In genomic region chr1:224276768-224277487, GRCh38 we compare ENCODE assay signal across 18 cellular contexts.
"Had no signal": no experiment of that assay in that cellular context is flagged by ENCODE, and none has a peak within 500 bp of the region (broad histone marks: within the 10 kb centered on the region; RNA-seq: fewer than 3 reads in every experiment).

No MANE protein-coding gene starts in this region.

- H3K4me3 ChIP-seq: dorsolateral prefrontal cortex, lung, prostate gland, testis, uterus had no signal

- H3K27me3 ChIP-seq: dorsolateral prefrontal cortex, testis, uterus had no signal

- H3K9me3 Mint-ChIP-seq: activated CD4-positive, alpha-beta T cell treated with anti-CD3 and anti-CD28 coated beads, Interleukin-2, amount 10 ng/mL, durations not matched to agents 7 days and 5 days; activated naive CD8-positive, alpha-beta T cell treated with anti-CD3 and anti-CD28 coated beads, Interleukin-2, amount 10 ng/mL, durations not matched to agents 7 days and 5 days; immature natural killer cell; natural killer cell treated with Interleukin-12 subunit alpha and Interleukin-12 subunit beta and Interleukin-15 and Interleukin-18, amount 100 ng/mL, for 72 hours had no signal

- H3K27me3 Mint-ChIP-seq: activated CD4-positive, alpha-beta T cell treated with anti-CD3 and anti-CD28 coated beads, Interleukin-2, amount 10 ng/mL, durations not matched to agents 7 days and 5 days; activated naive CD8-positive, alpha-beta T cell treated with anti-CD3 and anti-CD28 coated beads, Interleukin-2, amount 10 ng/mL, durations not matched to agents 7 days and 5 days; natural killer cell treated with Interleukin-12 subunit alpha and Interleukin-12 subunit beta and Interleukin-15 and Interleukin-18, amount 100 ng/mL, for 72 hours had no signal

- H3K4me3 Mint-ChIP-seq: activated CD4-positive, alpha-beta T cell treated with anti-CD3 and anti-CD28 coated beads, Interleukin-2, amount 10 ng/mL, durations not matched to agents 7 days and 5 days; activated naive CD8-positive, alpha-beta T cell treated with anti-CD3 and anti-CD28 coated beads, Interleukin-2, amount 10 ng/mL, durations not matched to agents 7 days and 5 days; immature natural killer cell; natural killer cell treated with Interleukin-12 subunit alpha and Interleukin-12 subunit beta and Interleukin-15 and Interleukin-18, amount 100 ng/mL, for 72 hours had no signal

- H3K4me1 ChIP-seq: prostate gland, testis, uterus had no signal

- DNase-seq: activated CD4-positive, alpha-beta T cell treated with anti-CD3 and anti-CD28 coated beads, Interleukin-2, amount 10 ng/mL, durations not matched to agents 7 days and 5 days; activated CD8-positive, alpha-beta memory T cell treated with anti-CD3 and anti-CD28 coated beads for 24 hours; activated effector memory CD4-positive, alpha-beta T cell treated with Interleukin-2 at 50 U/mL for 16 hours; activated naive CD8-positive, alpha-beta T cell treated with anti-CD3 and anti-CD28 coated beads, Interleukin-2, amount 10 ng/mL, durations not matched to agents 7 days and 5 days; anterior cingulate cortex; dorsolateral prefrontal cortex; immature natural killer cell; left cardiac atrium; occipital lobe; stimulated activated naive CD8-positive, alpha-beta T cell treated with anti-CD3 and anti-CD28 coated beads, Interleukin-15, Interleukin-2, amounts not matched to agents 100 U/mL and 50 U/mL, for 24 hours; T-helper 9 cell; testis; uterus had no signal

- H3K36me3 ChIP-seq: prostate gland, uterus had no signal

- H3K9me3 ChIP-seq: prostate gland, testis, uterus had no signal

- H3K27ac ChIP-seq: dorsolateral prefrontal cortex, prostate gland, testis, uterus had no signal

- ATAC-seq: esophagus mucosa; left cardiac atrium; natural killer cell treated with Interleukin-12 subunit alpha and Interleukin-12 subunit beta and Interleukin-15 and Interleukin-18, amount 100 ng/mL, for 72 hours; sciatic nerve; stimulated activated naive CD8-positive, alpha-beta T cell treated with anti-CD3 and anti-CD28 coated beads, Interleukin-15, Interleukin-2, amounts not matched to agents 100 U/mL and 50 U/mL, for 24 hours had no signal
